ENCODE assay signal across 10 cellular contexts in the genomic region with DNA sequence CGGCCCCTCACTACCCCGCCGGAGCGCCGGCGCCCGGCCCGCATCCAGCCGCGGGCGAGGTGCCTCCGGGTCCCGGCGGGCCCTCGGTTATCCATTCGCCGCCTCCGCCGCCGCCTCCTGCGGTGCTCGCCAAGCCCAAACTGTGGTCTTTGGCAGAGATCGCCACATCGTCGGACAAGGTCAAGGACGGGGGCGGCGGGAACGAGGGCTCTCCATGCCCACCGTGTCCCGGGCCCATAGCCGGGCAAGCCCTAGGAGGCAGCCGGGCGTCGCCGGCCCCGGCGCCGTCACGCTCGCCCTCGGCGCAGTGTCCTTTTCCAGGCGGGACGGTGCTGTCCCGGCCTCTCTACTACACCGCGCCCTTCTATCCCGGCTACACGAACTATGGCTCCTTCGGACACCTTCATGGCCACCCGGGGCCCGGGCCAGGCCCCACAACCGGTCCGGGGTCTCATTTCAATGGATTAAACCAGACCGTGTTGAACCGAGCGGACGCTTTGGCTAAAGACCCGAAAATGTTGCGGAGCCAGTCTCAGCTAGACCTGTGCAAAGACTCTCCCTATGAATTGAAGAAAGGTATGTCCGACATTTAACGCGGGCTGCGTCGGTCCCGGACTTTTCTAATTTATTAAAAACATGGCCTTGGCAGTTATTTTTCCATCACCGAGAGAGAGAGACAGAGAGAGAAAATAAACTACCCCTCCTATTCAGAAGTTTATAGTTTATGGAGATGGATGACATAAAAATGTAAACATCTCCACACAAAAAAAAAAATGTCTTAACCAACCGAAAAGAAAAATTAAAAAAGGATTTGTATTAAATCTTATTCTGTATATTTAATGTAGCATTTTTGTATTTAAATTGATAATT. TPM values are rescaled to one million over a fixed set of nuclear protein-coding genes. Genes with fewer than 3 reads are reported as not detected.
A peak's percentile ranks its signal among the peaks of the same experiment; 100 is the strongest.
DNase-seq lines count a peak whose midpoint lies in the region; ATAC-seq and TF ChIP-seq lines count a peak whose summit lies in the region.
"Had no signal": no experiment of that assay in that cellular context is flagged by ENCODE, and none has a peak within 500 bp of the region (broad histone marks: within the 10 kb centered on the region; RNA-seq: fewer than 3 reads in every experiment).

No MANE protein-coding gene starts in this region.

- peak overlapping the region in 2 of 7 donors; percentile 28 to 68 for H3K27ac Mint-ChIP-seq in CD4-positive, alpha-beta memory T cell

- TF ChIP-seq POLR2A in lower leg skin (IDR thresholded peaks at IDR 0.05) (no peak), vagina (IDR thresholded peaks at IDR 0.05) (no peak)

- H3K9me3 ChIP-seq in heart right ventricle: no peaks in the 10 kb centered on the region
- no peaks in the 10 kb centered on the region for H3K9me3 ChIP-seq in vagina
- no peaks in the 10 kb centered on the region for H3K9me3 ChIP-seq in CD4-positive, alpha-beta memory T cell (ENCODE audit: control insufficient read depth in 1 of 2, low read length in 2 of 2)

- H3K27me3 ChIP-seq in heart right ventricle (peaks cover 0 to 94% (median 66%) of the 10 kb centered on the region in 7 donors), vagina (peaks cover 10% of the 10 kb centered on the region)
- peaks cover 38% of the 10 kb centered on the region for H3K27me3 ChIP-seq in CD4-positive, alpha-beta memory T cell (ENCODE audit: insufficient read depth, low read length)

- 34 to 44% methylated on average over 66 to 69 of the region's 69 CpGs for WGBS in heart right ventricle, 2 donors
- 9 to 13% methylated on average over 25 to 44 of the region's 69 CpGs for WGBS in lower leg skin, 2 donors

- peaks cover 3 to 57% (median 52%) of the 10 kb centered on the region in 9 donors for H3K4me1 ChIP-seq in heart right ventricle
- H3K4me1 ChIP-seq in vagina: peaks cover 27% of the 10 kb centered on the region
- H3K4me1 ChIP-seq in CD4-positive, alpha-beta memory T cell (ENCODE audit: insufficient read depth, low read length): peaks cover 33% of the 10 kb centered on the region

- peaks cover 45 to 46% of the 10 kb centered on the region in 2 donors for H3K27me3 Mint-ChIP-seq in CD4-positive, alpha-beta memory T cell

- peaks cover 0 to 8% of the 10 kb centered on the region in 2 donors for H3K36me3 Mint-ChIP-seq in CD4-positive, alpha-beta memory T cell

- POLR2A ChIA-PET in CD4-positive, alpha-beta memory T cell (lab: Charles Lee; ENCODE audit: partially characterized antibody): no interaction called here

- TF ChIP-seq CTCF in heart right ventricle (IDR thresholded peaks at IDR 0.05): no peak
- no peak for TF ChIP-seq CTCF in lower leg skin (IDR thresholded peaks at IDR 0.05)
- no peak for TF ChIP-seq CTCF in vagina (IDR thresholded peaks at IDR 0.05)

- peak overlapping the region in 4 of 8 donors; percentile 35 to 56 (median 46) for H3K4me3 Mint-ChIP-seq in CD4-positive, alpha-beta memory T cell

- CTCF ChIA-PET in CD4-positive, alpha-beta memory T cell (lab: Charles Lee; ENCODE audit: partially characterized antibody): no interaction called here

- peaks cover 17 to 43% (median 30%) of the 10 kb centered on the region in 4 donors for H3K4me1 Mint-ChIP-seq in CD4-positive, alpha-beta memory T cell

- H3K27ac ChIP-seq in heart right ventricle: peak overlapping the region in 8 of 10 donors; percentile 36 to 96 (median 88)
- peak overlapping the region; percentile 52 for H3K27ac ChIP-seq in vagina
- no peak overlapping the region for H3K27ac ChIP-seq in CD4-positive, alpha-beta memory T cell (ENCODE audit: low read depth, low read length)

- intact Hi-C loops in heart right ventricle (cut with DNase I) (loop anchor here in 9 of 10 donors (5.0 to 10.0 kb wide), 10 partner anchors 299 to 1159 kb away; partner anchors contain the start of genes IRX3 (in 2 of the 9) and IRX6 (in 2 of the 9)), cardiac septum (cut with DNase I) (loop anchor here (5.0 to 10.0 kb wide), 3 partner anchors 739 to 1161 kb away; no protein-coding TSS in a partner anchor), lower leg skin (cut with DNase I; ENCODE audit: low total_unique reads) (loop anchor here (5.0 to 10.0 kb wide), 3 partner anchors 649 to 1156 kb away; partner anchors contain the start of gene IRX3), vagina (cut with DNase I) (loop anchor here (5.0 kb wide), 1 partner anchor 646 kb away; the partner anchor contains the start of gene IRX3)
- intact Hi-C loops in CD4-positive, alpha-beta memory T cell (cut with micrococcal nuclease): no loop called here

- DNase-seq in heart right ventricle: no peak
- no peak for DNase-seq in cardiac septum (ENCODE audit: low spot score)
- DNase-seq in dermis blood vessel endothelial cell: peak; percentile 7
- DNase-seq in lower leg skin (ENCODE audit: low spot score in 2 of 2): no peak
- no peak for DNase-seq in vagina (ENCODE audit: extremely low spot score in 2 of 2)
- no peak for DNase-seq in CD4-positive, alpha-beta memory T cell
- no peak for DNase-seq in amygdala (lab: John Stamatoyannopoulos, UW)
- DNase-seq: NCI-H1436 treated with DMSO at 0.1 percent for 48 hours had no signal

- H3K4me3 ChIP-seq in heart right ventricle (peak overlapping the region in 9 of 10 donors; percentile 29 to 90 (median 78)), lower leg skin (ENCODE audit: low read depth, poor library complexity, severe bottlenecking) (peak overlapping the region; percentile 17), vagina (peak overlapping the region; percentile 15 to 55)
- no peak overlapping the region for H3K4me3 ChIP-seq in CD4-positive, alpha-beta memory T cell (ENCODE audit: low read length in 2 of 2)

- peaks cover 0 to 14% (median 0%) of the 10 kb centered on the region in 9 donors for H3K36me3 ChIP-seq in heart right ventricle
- H3K36me3 ChIP-seq in vagina: no peaks in the 10 kb centered on the region
- H3K36me3 ChIP-seq in CD4-positive, alpha-beta memory T cell (ENCODE audit: insufficient read depth, low read length): no peaks in the 10 kb centered on the region

- H3K9me3 Mint-ChIP-seq in CD4-positive, alpha-beta memory T cell: peaks cover 0 to 22% (median 13%) of the 10 kb centered on the region in 8 donors

- ATAC-seq in heart right ventricle (no peak), HG02852 (IDR thresholded peaks at IDR 0.05; ENCODE audit: unreplicated experiment) (no peak)
- ATAC-seq: Panc1 had no signal

RNA-seq across cellular contexts. Expression of gene IRX5, which starts 2.9 kb away (rescaled TPM):
- 10 to 100 TPM in 8 of 10 donors, 1 to 10 TPM in 2; 3.7 to 39.8 (median 24.5) TPM for total RNA-seq in heart right ventricle
- polyA plus RNA-seq in heart right ventricle: 10 to 100 TPM; 13.7 to 21.8 TPM
- total RNA-seq in cardiac septum: 15.4 TPM
- 0.51 and 0.79 TPM in 2 replicates for total RNA-seq in dermis blood vessel endothelial cell
- total RNA-seq in lower leg skin: 10 to 100 TPM; 47.0 to 99.1 (median 68.7) TPM
- 11.0 TPM for total RNA-seq in vagina
- total RNA-seq in CD4-positive, alpha-beta memory T cell: not detected
- under 1 TPM in 1 of 2 donors, not detected in 1; 0.10 TPM for polyA plus RNA-seq in CD4-positive, alpha-beta memory T cell

Comparison
In these comparisons a context has a peak if more than half of its experiments do, and no peak if none do; other contexts are left out.
1. H3K4me3 ChIP-seq: peak in heart right ventricle (9 of 10), lower leg skin (single experiment) and vagina (2 of 2); none in CD4-positive, alpha-beta memory T cell (0 of 2).